In the genomic region with DNA sequence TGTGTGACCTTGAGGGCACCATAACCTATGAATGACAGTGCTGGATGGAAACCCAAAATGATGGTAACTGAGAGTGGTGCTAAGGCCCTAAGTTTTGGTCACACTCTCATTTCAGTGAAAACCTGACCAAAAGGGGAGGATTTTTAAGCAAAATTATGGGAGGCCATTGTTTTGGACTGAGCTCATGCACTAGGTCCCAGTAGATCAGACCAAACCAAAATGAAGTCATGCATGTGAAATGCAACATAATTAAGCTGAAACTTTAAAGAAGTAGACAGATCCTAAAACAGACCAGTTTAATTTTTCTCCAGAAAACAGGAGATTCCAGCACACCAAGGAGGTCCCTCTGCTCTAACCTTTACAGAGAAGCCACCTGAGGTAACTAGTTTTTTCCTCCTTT, we compare ENCODE assay signal across 25 cellular contexts. TPM values are rescaled to one million over a fixed set of nuclear protein-coding genes. Genes with fewer than 3 reads are reported as not detected.
"Had no signal": no experiment of that assay in that cellular context is flagged by ENCODE, and none has a peak within 500 bp of the region (broad histone marks: within the 10 kb centered on the region; RNA-seq: fewer than 3 reads in every experiment).

No MANE protein-coding gene starts in this region.

- DNase-seq: colonic mucosa; cortex of kidney; effector CD8-positive, alpha-beta T cell; effector memory CD8-positive, alpha-beta T cell; endodermal cell; erythroblast; esophagus squamous epithelium; foreskin fibroblast; foreskin melanocyte; gastrocnemius medialis; glutamatergic neuron; head of caudate nucleus; heart right ventricle; hippocampal formation; kidney glomerular epithelial cell; left colon; left ventricle myocardium superior; lower lobe of right lung; mesendoderm; midbrain; naive thymus-derived CD4-positive, alpha-beta T cell had no signal

- H3K4me1 ChIP-seq: colonic mucosa, esophagus squamous epithelium, gastrocnemius medialis, heart right ventricle, lower lobe of right lung had no signal

- H3K4me3 ChIP-seq: colonic mucosa, esophagus squamous epithelium, gastrocnemius medialis, heart right ventricle, lower lobe of right lung had no signal

- H3K27ac ChIP-seq: colonic mucosa, epithelial cell of prostate, esophagus squamous epithelium, gastrocnemius medialis, heart right ventricle, lower lobe of right lung had no signal

- H3K9me3 ChIP-seq: colonic mucosa, esophagus squamous epithelium, gastrocnemius medialis, heart right ventricle, lower lobe of right lung had no signal

- ATAC-seq: effector memory CD8-positive, alpha-beta T cell; esophagus mucosa; gastrocnemius medialis; heart right ventricle; left colon; left lobe of liver; left ventricle myocardium superior; lower lobe of right lung; naive thymus-derived CD4-positive, alpha-beta T cell had no signal

- H3K27me3 ChIP-seq: colonic mucosa, esophagus squamous epithelium, gastrocnemius medialis had no signal

- H3K36me3 ChIP-seq: colonic mucosa, esophagus squamous epithelium, gastrocnemius medialis, heart right ventricle, lower lobe of right lung had no signal

RNA-seq across cellular contexts. Expression of gene THBS2, which starts 24.0 kb away (rescaled TPM):
- total RNA-seq: dermis microvascular lymphatic vessel endothelial cell; naive thymus-derived CD4-positive, alpha-beta T cell had no signal
